30 cellular contexts compared by ENCODE assay signal in the genomic region with DNA sequence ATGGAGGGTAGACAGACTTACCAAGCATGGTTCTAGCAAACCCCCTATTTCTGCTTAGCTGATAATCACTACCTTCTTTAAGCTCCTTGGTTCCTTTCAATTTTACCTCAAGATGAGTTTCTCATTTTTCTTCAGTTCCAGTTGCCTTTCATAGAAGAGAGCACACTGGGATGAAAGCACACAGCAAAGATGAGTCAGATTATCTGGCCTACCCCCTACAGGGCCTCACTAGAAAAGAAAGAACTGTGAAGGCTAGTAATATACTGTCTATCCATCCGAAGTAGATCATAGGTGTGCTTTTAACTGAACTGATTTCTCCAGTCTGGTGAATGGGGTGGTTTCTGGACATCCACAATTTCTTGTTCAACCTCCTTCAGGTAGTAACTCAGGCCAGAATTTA.
DNase-seq lines count a peak whose midpoint lies in the region; ATAC-seq and TF ChIP-seq lines count a peak whose summit lies in the region.
"Had no signal": no experiment of that assay in that cellular context is flagged by ENCODE, and none has a peak within 500 bp of the region (broad histone marks: within the 10 kb centered on the region; RNA-seq: fewer than 3 reads in every experiment).

No MANE protein-coding gene starts in this region.

- no peak for TF ChIP-seq CTCF in fibroblast of mammary gland (conservative IDR thresholded peaks at IDR 0.05; ENCODE audit: control insufficient read depth, insufficient read depth, low read depth, low read length)

- no peaks in the 10 kb centered on the region for H3K4me1 Mint-ChIP-seq in natural killer cell treated with Interleukin-12 subunit alpha and Interleukin-12 subunit beta and Interleukin-15 and Interleukin-18, amount 100 ng/mL, for 72 hours (ENCODE audit: low read depth in 2 of 2)
- H3K4me1 Mint-ChIP-seq: activated CD4-positive, alpha-beta T cell treated with anti-CD3 and anti-CD28 coated beads, Interleukin-2, amount 10 ng/mL, durations not matched to agents 7 days and 5 days; CD14-positive monocyte; IgD-negative memory B cell had no signal

- H3K27ac Mint-ChIP-seq in natural killer cell treated with Interleukin-12 subunit alpha and Interleukin-12 subunit beta and Interleukin-15 and Interleukin-18, amount 100 ng/mL, for 72 hours, result no peak overlapping the region
- H3K27ac Mint-ChIP-seq: activated CD4-positive, alpha-beta T cell treated with anti-CD3 and anti-CD28 coated beads, Interleukin-2, amount 10 ng/mL, durations not matched to agents 7 days and 5 days; CD14-positive monocyte; effector memory CD8-positive, alpha-beta T cell; IgD-negative memory B cell; nephron progenitor cell had no signal

- H3K27me3 Mint-ChIP-seq in natural killer cell treated with Interleukin-12 subunit alpha and Interleukin-12 subunit beta and Interleukin-15 and Interleukin-18, amount 100 ng/mL, for 72 hours, result peaks cover 0 to 3% of the 10 kb centered on the region in 2 donors
- H3K27me3 Mint-ChIP-seq: activated CD4-positive, alpha-beta T cell treated with anti-CD3 and anti-CD28 coated beads, Interleukin-2, amount 10 ng/mL, durations not matched to agents 7 days and 5 days had no signal

- no peak for ATAC-seq in HG02588 (IDR thresholded peaks at IDR 0.05; ENCODE audit: unreplicated experiment)
- no peak for ATAC-seq in natural killer cell treated with Interleukin-12 subunit alpha and Interleukin-12 subunit beta and Interleukin-15 and Interleukin-18, amount 100 ng/mL, for 72 hours
- ATAC-seq: effector memory CD8-positive, alpha-beta T cell; gastrocnemius medialis; lower lobe of right lung had no signal

- H3K9me3 Mint-ChIP-seq in natural killer cell treated with Interleukin-12 subunit alpha and Interleukin-12 subunit beta and Interleukin-15 and Interleukin-18, amount 100 ng/mL, for 72 hours, result no peaks in the 10 kb centered on the region
- H3K9me3 Mint-ChIP-seq: activated CD4-positive, alpha-beta T cell treated with anti-CD3 and anti-CD28 coated beads, Interleukin-2, amount 10 ng/mL, durations not matched to agents 7 days and 5 days; effector memory CD8-positive, alpha-beta T cell had no signal

- no peaks in the 10 kb centered on the region for H3K36me3 Mint-ChIP-seq in natural killer cell treated with Interleukin-12 subunit alpha and Interleukin-12 subunit beta and Interleukin-15 and Interleukin-18, amount 100 ng/mL, for 72 hours
- H3K36me3 Mint-ChIP-seq: CD14-positive monocyte, IgD-negative memory B cell had no signal

- H3K4me3 Mint-ChIP-seq in natural killer cell treated with Interleukin-12 subunit alpha and Interleukin-12 subunit beta and Interleukin-15 and Interleukin-18, amount 100 ng/mL, for 72 hours, result no peak overlapping the region
- H3K4me3 Mint-ChIP-seq: activated CD4-positive, alpha-beta T cell treated with anti-CD3 and anti-CD28 coated beads, Interleukin-2, amount 10 ng/mL, durations not matched to agents 7 days and 5 days; CD14-positive monocyte; effector memory CD8-positive, alpha-beta T cell; IgD-negative memory B cell; nephron progenitor cell had no signal

- DNase-seq in Daoy (ENCODE audit: low read depth), result peak; percentile 17
- DNase-seq in M059J (ENCODE audit: low read depth), result peak; percentile 19
- DNase-seq in fibroblast of mammary gland (ENCODE audit: low read depth), result peak; percentile 44
- peak; percentile 31 for DNase-seq in skeletal muscle cell (ENCODE audit: low read depth)
- DNase-seq in KG1 (lab: John Stamatoyannopoulos, UW), result no peak
- no peak for DNase-seq in natural killer cell treated with Interleukin-12 subunit alpha and Interleukin-12 subunit beta and Interleukin-15 and Interleukin-18, amount 100 ng/mL, for 72 hours (ENCODE audit: low spot score)
- DNase-seq: activated CD4-positive, alpha-beta T cell treated with anti-CD3 and anti-CD28 coated beads, Interleukin-2, amount 10 ng/mL, durations not matched to agents 7 days and 5 days; activated T-cell treated with anti-CD3 and anti-CD28 coated beads, Interleukin-2, amount 50 U/mL, for 48 hours; effector memory CD8-positive, alpha-beta T cell; gastrocnemius medialis; GOT3; hypothalamus; lower lobe of right lung; NCI-H1092 treated with DMSO at 0.1 percent for 48 hours; NCI-H187 treated with DMSO at 0.1 percent for 48 hours; NCI-H524 treated with DMSO at 0.1 percent for 48 hours; nephron progenitor cell; ovary; Peyer's patch; retina; SIG-M5; stimulated activated CD4-positive, alpha-beta T cell treated with anti-CD3 and anti-CD28 coated beads, Interleukin-2, amount 100 ng/mL, for 24 hours; SW 1271; T1000; tibial artery had no signal

- H3K4me3 ChIP-seq in fibroblast of mammary gland (ENCODE audit: control insufficient read depth, low read depth, low read length) (no peak overlapping the region), skeletal muscle cell (ENCODE audit: low read depth, low read length) (no peak overlapping the region)
- H3K4me3 ChIP-seq: coronary artery, gastrocnemius medialis, lower lobe of right lung, ovary, Peyer's patch, smooth muscle cell, tibial artery had no signal

Comparison
In these comparisons a context has a peak if more than half of its experiments do, and no peak if none do; other contexts are left out.
1. DNase-seq: peak in Daoy (single experiment), M059J (single experiment), fibroblast of mammary gland (single experiment) and skeletal muscle cell (single experiment); none in KG1 (single experiment) and natural killer cell treated with Interleukin-12 subunit alpha and Interleukin-12 subunit beta and Interleukin-15 and Interleukin-18, amount 100 ng/mL, for 72 hours (single experiment).